Comparison of ENCODE assay signal across 1 cellular context in the genomic region with DNA sequence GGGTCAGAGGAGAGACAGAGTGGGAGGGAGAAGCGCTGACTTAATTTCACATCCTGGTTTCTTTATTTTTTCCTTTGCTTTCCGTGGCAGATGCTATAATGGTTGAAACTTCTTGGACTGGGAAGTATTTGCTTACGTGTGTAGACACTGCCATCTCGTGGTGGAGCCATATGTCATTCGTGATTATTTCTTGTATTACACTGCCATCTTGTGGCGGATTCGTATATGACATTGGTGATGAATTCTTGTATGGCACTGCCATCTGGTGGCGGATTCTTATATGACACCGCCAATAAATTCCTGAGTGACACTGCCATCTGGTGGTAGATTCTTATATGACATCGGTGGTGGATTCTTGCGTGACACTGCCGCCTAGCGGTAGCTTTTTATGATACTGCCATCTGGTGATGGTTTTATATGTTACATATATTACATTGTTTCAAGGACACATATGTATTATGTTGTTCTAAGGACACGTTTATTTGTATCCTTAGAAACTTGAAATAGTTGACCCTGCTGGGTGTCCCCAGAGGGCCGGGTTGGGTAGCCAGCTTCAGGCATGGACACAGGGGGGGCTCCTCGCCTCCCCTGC.
TF ChIP-seq lines count a peak whose summit lies in the region.

No MANE protein-coding gene starts in this region.

TF ChIP-seq in IMR-90, 13 proteins besides CTCF, POLR2A, EP300 and RAD21:
- 0 out of 2 replicates have a peak, but pooled peaks have one; percentile 14 for TF ChIP-seq FOS (IDR thresholded peaks at IDR 0.05; ENCODE audit: low read depth, low read length)
- TF ChIP-seq NFE2L2 (IDR thresholded peaks at IDR 0.05; ENCODE audit: low read depth, low read length), result no peak
- TF ChIP-seq BHLHE40 (IDR thresholded peaks at IDR 0.05; ENCODE audit: low read depth, low read length), result no peak
- TF ChIP-seq RCOR1 (IDR thresholded peaks at IDR 0.05; ENCODE audit: insufficient replicate concordance, low read length), result no peak
- peak; percentile 95 for TF ChIP-seq SMC3 (IDR thresholded peaks at IDR 0.05; ENCODE audit: low read depth, low read length)
- TF ChIP-seq MAZ (IDR thresholded peaks at IDR 0.05; ENCODE audit: borderline replicate concordance, low read depth, low read length), result peak; percentile 20; the same call in 1 of the 2 replicates
- no peak for TF ChIP-seq CEBPB (IDR thresholded peaks at IDR 0.05; ENCODE audit: low read depth, low read length)
- 0 out of 2 replicates have a peak, but pooled peaks have one; percentile 11 for TF ChIP-seq MAFK (IDR thresholded peaks at IDR 0.05; ENCODE audit: low read depth, low read length)
- TF ChIP-seq MXI1 (IDR thresholded peaks at IDR 0.05; ENCODE audit: borderline replicate concordance, low read depth, low read length), result no peak
- TF ChIP-seq, protein P1, sequence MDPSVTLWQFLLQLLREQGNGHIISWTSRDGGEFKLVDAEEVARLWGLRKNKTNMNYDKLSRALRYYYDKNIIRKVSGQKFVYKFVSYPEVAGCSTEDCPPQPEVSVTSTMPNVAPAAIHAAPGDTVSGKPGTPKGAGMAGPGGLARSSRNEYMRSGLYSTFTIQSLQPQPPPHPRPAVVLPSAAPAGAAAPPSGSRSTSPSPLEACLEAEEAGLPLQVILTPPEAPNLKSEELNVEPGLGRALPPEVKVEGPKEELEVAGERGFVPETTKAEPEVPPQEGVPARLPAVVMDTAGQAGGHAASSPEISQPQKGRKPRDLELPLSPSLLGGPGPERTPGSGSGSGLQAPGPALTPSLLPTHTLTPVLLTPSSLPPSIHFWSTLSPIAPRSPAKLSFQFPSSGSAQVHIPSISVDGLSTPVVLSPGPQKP (IDR thresholded peaks at IDR 0.05; ENCODE audit: borderline replicate concordance, low read depth, low read length), result no peak
- no peak for TF ChIP-seq CHD1 (IDR thresholded peaks at IDR 0.05; ENCODE audit: low read depth, low read length)
- TF ChIP-seq, protein P2, sequence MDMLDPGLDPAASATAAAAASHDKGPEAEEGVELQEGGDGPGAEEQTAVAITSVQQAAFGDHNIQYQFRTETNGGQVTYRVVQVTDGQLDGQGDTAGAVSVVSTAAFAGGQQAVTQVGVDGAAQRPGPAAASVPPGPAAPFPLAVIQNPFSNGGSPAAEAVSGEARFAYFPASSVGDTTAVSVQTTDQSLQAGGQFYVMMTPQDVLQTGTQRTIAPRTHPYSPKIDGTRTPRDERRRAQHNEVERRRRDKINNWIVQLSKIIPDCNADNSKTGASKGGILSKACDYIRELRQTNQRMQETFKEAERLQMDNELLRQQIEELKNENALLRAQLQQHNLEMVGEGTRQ (IDR thresholded peaks at IDR 0.05; ENCODE audit: low read depth, low read length), result no peak
- TF ChIP-seq RFX5 (IDR thresholded peaks at IDR 0.05; ENCODE audit: low read depth, low read length), result no peak
TF ChIP-seq in IMR-90: peak in this region for 4.
